Comparison of ENCODE assay signal across 9 cellular contexts in genomic region chr6:16419636-16420331, GRCh38.
A peak's percentile ranks its signal among the peaks of the same experiment; 100 is the strongest.
DNase-seq lines count a peak whose midpoint lies in the region; ATAC-seq and TF ChIP-seq lines count a peak whose summit lies in the region.
"Had no signal": no experiment of that assay in that cellular context is flagged by ENCODE, and none has a peak within 500 bp of the region (broad histone marks: within the 10 kb centered on the region; RNA-seq: fewer than 3 reads in every experiment).

No MANE protein-coding gene starts in this region.

- peak overlapping the region in 1 of 2 experiments; percentile 7 for H3K14ac ChIP-seq in mesenchymal stem cell (ENCODE audit: low read length in 2 of 2)

- peak; percentile 94 for DNase-seq in GM12865 (ENCODE audit: low read depth)
- DNase-seq in DMS79 treated with DMSO at 0.1 percent for 48 hours (lab: John Stamatoyannopoulos, UW): no peak
- DNase-seq in NCI-H2196 treated with DMSO at 0.1 percent for 48 hours (lab: John Stamatoyannopoulos, UW; ENCODE audit: unreplicated experiment): no peak
- no peak for DNase-seq in NCI-H82 treated with DMSO at 0.1 percent for 48 hours (lab: John Stamatoyannopoulos, UW; ENCODE audit: unreplicated experiment)
- no peak for DNase-seq in mesenchymal stem cell

- peak overlapping the region; percentile 84 for H3K27ac Mint-ChIP-seq in dendritic cell treated with granulocyte-macrophage colony-stimulating factor and Interleukin-4, amounts not matched to agents 40 ng/mL and 50 ng/mL, for 4 days

- peaks cover 3% of the 10 kb centered on the region for H3K79me1 ChIP-seq in mesenchymal stem cell (replicated peaks; ENCODE audit: low read length, poor library complexity, severe bottlenecking)

- peak overlapping the region in 1 of 2 experiments; percentile 63 for H3K23ac ChIP-seq in mesenchymal stem cell (ENCODE audit: low read length in 2 of 2)

- no peaks in the 10 kb centered on the region for H3K9me3 Mint-ChIP-seq in dendritic cell treated with granulocyte-macrophage colony-stimulating factor and Interleukin-4, amounts not matched to agents 40 ng/mL and 50 ng/mL, for 4 days

- no peaks in the 10 kb centered on the region for H3K36me3 ChIP-seq in mesenchymal stem cell (ENCODE audit: control insufficient read depth in 1 of 2, insufficient read depth in 2 of 2, low read depth in 1 of 2, low read length in 2 of 2)

- no peaks in the 10 kb centered on the region for H3K27me3 Mint-ChIP-seq in dendritic cell treated with granulocyte-macrophage colony-stimulating factor and Interleukin-4, amounts not matched to agents 40 ng/mL and 50 ng/mL, for 4 days

- no peak overlapping the region for H2BK5ac ChIP-seq in mesenchymal stem cell (ENCODE audit: low read depth, low read length, poor library complexity, severe bottlenecking)

- TF ChIP-seq CTCF in GM12865 (IDR thresholded peaks at IDR 0.05; ENCODE audit: insufficient read depth, low read depth, low read length, missing control alignments): no peak

- H2AFZ ChIP-seq in mesenchymal stem cell (ENCODE audit: low read depth, low read length): no peak overlapping the region

- H2BK12ac ChIP-seq in mesenchymal stem cell (ENCODE audit: low read length in 2 of 2): no peak overlapping the region

- no peaks in the 10 kb centered on the region for H3K27me3 ChIP-seq in mesenchymal stem cell (ENCODE audit: control insufficient read depth in 1 of 2, insufficient read depth in 1 of 2, low read length in 2 of 2)

- no peak overlapping the region for H3K4me2 ChIP-seq in mesenchymal stem cell (ENCODE audit: low read length, poor library complexity, severe bottlenecking)

- H2BK15ac ChIP-seq in mesenchymal stem cell (ENCODE audit: low read depth, poor library complexity, severe bottlenecking): no peak overlapping the region

- ATAC-seq in GM19455 (IDR thresholded peaks at IDR 0.05; ENCODE audit: unreplicated experiment) (peak; percentile 61), HG03159 (IDR thresholded peaks at IDR 0.05; ENCODE audit: unreplicated experiment) (peak; percentile 55)
- ATAC-seq: Panc1 had no signal

- no peak overlapping the region for H3K27ac ChIP-seq in mesenchymal stem cell (ENCODE audit: low read length, poor library complexity, severe bottlenecking)

- H3K18ac ChIP-seq in mesenchymal stem cell (ENCODE audit: low read depth in 1 of 2, low read length in 2 of 2): peak overlapping the region in 1 of 2 experiments; percentile 29

- H3K4me3 Mint-ChIP-seq in dendritic cell treated with granulocyte-macrophage colony-stimulating factor and Interleukin-4, amounts not matched to agents 40 ng/mL and 50 ng/mL, for 4 days: no peak overlapping the region

- peaks cover 24% of the 10 kb centered on the region for H3K4me1 Mint-ChIP-seq in dendritic cell treated with granulocyte-macrophage colony-stimulating factor and Interleukin-4, amounts not matched to agents 40 ng/mL and 50 ng/mL, for 4 days (ENCODE audit: low read depth)

- H3K4me3 ChIP-seq in GM12865 (ENCODE audit: low read depth, low read length) (peak overlapping the region; percentile 44), mesenchymal stem cell (ENCODE audit: insufficient read depth in 1 of 2, low read depth in 1 of 2, low read length in 2 of 2) (no peak overlapping the region)

- no peak overlapping the region for H4K91ac ChIP-seq in mesenchymal stem cell (ENCODE audit: low read length)

- H3K4me1 ChIP-seq in mesenchymal stem cell (ENCODE audit: control insufficient read depth, insufficient read depth, low read depth, low read length): no peaks in the 10 kb centered on the region

- H2AK5ac ChIP-seq in mesenchymal stem cell (ENCODE audit: low read length, severe bottlenecking): no peak overlapping the region

- intact Hi-C loops in dendritic cell treated with granulocyte-macrophage colony-stimulating factor and Interleukin-4, amounts not matched to agents 40 ng/mL and 50 ng/mL, for 4 days (cut with micrococcal nuclease): no loop called here

- no peaks in the 10 kb centered on the region for H3K9me3 ChIP-seq in mesenchymal stem cell (ENCODE audit: control insufficient read depth, low read length)

- no peak overlapping the region for H4K8ac ChIP-seq in mesenchymal stem cell (ENCODE audit: low read length)

- no peak overlapping the region for H3K9ac ChIP-seq in mesenchymal stem cell (ENCODE audit: low read length)

- H3K36me3 Mint-ChIP-seq in dendritic cell treated with granulocyte-macrophage colony-stimulating factor and Interleukin-4, amounts not matched to agents 40 ng/mL and 50 ng/mL, for 4 days (ENCODE audit: low read depth): peaks cover 34% of the 10 kb centered on the region

- no peak overlapping the region for H2BK120ac ChIP-seq in mesenchymal stem cell (ENCODE audit: low read depth, low read length)

- WGBS in mesenchymal stem cell: 90% methylated on average over 10 of the region's 10 CpGs

- H3K4ac ChIP-seq in mesenchymal stem cell (ENCODE audit: low read depth in 1 of 2, low read length in 2 of 2): no peak overlapping the region
